In the genomic region with DNA sequence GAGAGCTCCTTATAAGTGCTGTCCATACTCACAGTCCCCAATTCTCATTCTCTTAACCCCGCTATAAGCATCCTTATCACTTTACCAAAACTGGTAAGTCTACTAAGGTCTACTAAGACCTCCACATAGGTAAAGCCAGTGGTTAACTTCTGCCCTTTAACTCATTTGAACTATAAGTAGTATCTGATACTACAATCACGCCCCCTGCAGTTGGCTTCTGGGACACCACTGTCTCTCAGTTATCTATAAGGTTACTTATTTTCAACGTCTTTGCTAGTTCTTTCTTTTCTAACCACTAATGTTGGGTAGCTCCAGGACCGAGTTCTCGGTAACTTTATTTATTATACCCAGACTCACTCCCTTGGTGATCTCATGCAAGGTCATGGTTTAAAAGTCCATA, we compare ENCODE assay signal across 9 cellular contexts.
DNase-seq lines count a peak whose midpoint lies in the region; ATAC-seq and TF ChIP-seq lines count a peak whose summit lies in the region.
"Had no signal": no experiment of that assay in that cellular context is flagged by ENCODE, and none has a peak within 500 bp of the region (broad histone marks: within the 10 kb centered on the region; RNA-seq: fewer than 3 reads in every experiment).

No MANE protein-coding gene starts in this region.

- WGBS in neuronal stem cell (ENCODE audit: extremely low coverage in 2 of 2, insufficient read length in 2 of 2, insufficient replicate concordance in 1 of 2), 2 donors, result no CpG with 5 or more reads among the region's 5 CpGs

- H3K9me2 ChIP-seq in DOHH2 (replicated peaks; ENCODE audit: control insufficient read depth, low read length), result no peaks in the 10 kb centered on the region

- H3K4me1 ChIP-seq in DOHH2 (ENCODE audit: control insufficient read depth, low read length) (no peaks in the 10 kb centered on the region), neuronal stem cell (ENCODE audit: control insufficient read depth in 2 of 2, insufficient read depth in 1 of 2, low read depth in 1 of 2, low read length in 2 of 2) (no peaks in the 10 kb centered on the region)

- no peak overlapping the region for H4K91ac ChIP-seq in neuronal stem cell (ENCODE audit: low read depth, low read length, poor library complexity)

- H3K79me2 ChIP-seq in DOHH2 (ENCODE audit: control insufficient read depth, low read length), result no peaks in the 10 kb centered on the region

- no peak overlapping the region for H2AK5ac ChIP-seq in neuronal stem cell (ENCODE audit: low read depth, low read length)

- H4K20me1 ChIP-seq in DOHH2 (ENCODE audit: control insufficient read depth, insufficient read depth, low read depth, low read length), result no peaks in the 10 kb centered on the region

- H3K14ac ChIP-seq in neuronal stem cell (ENCODE audit: low read length), result no peak overlapping the region

- H3K9ac ChIP-seq in neuronal stem cell (ENCODE audit: low read depth, low read length, poor library complexity), result no peak overlapping the region

- no peak overlapping the region for H3K4ac ChIP-seq in neuronal stem cell (ENCODE audit: low read length)

- H2BK12ac ChIP-seq in neuronal stem cell (ENCODE audit: low read length), result no peak overlapping the region

- no peak overlapping the region for H3K4me2 ChIP-seq in DOHH2 (ENCODE audit: low read length)
- H3K4me2 ChIP-seq in neuronal stem cell (ENCODE audit: insufficient read depth, low read length, poor library complexity, severe bottlenecking), result no peak overlapping the region

- no peaks in the 10 kb centered on the region for H3K9me3 ChIP-seq in DOHH2 (ENCODE audit: control insufficient read depth, insufficient read depth, low read length)
- no peaks in the 10 kb centered on the region for H3K9me3 ChIP-seq in neuronal stem cell (replicated peaks in 1 of 2; ENCODE audit: control insufficient read depth in 2 of 2, insufficient read depth in 1 of 2, low read depth in 1 of 2, low read length in 2 of 2)
- H3K9me3 ChIP-seq: thoracic aorta had no signal

- no peak overlapping the region for H2BK120ac ChIP-seq in neuronal stem cell (ENCODE audit: low read depth, low read length)

- H2AFZ ChIP-seq in neuronal stem cell (ENCODE audit: low read length), result no peak overlapping the region

- H3K79me1 ChIP-seq in neuronal stem cell (ENCODE audit: low read depth, low read length), result no peaks in the 10 kb centered on the region

- ATAC-seq in GM21367 (IDR thresholded peaks at IDR 0.05; ENCODE audit: unreplicated experiment), result no peak

- no peak overlapping the region for H4K8ac ChIP-seq in neuronal stem cell (ENCODE audit: low read depth, low read length)

- no peak overlapping the region for H3K27ac ChIP-seq in DOHH2 (ENCODE audit: low read depth, low read length)
- H3K27ac ChIP-seq in neuronal stem cell (replicated peaks; ENCODE audit: low read length), result no peak overlapping the region
- H3K27ac ChIP-seq: thoracic aorta had no signal

- H2BK15ac ChIP-seq in neuronal stem cell (ENCODE audit: low read length), result no peak overlapping the region

- peak; percentile 44 for TF ChIP-seq CTCF in DOHH2 (IDR thresholded peaks at IDR 0.05; ENCODE audit: low read depth, low read length, poor library complexity, severe bottlenecking)

- H3K27me3 ChIP-seq in DOHH2 (ENCODE audit: control insufficient read depth, low read length), result no peaks in the 10 kb centered on the region
- H3K27me3 ChIP-seq in neuronal stem cell (ENCODE audit: control insufficient read depth in 3 of 3, insufficient read depth in 3 of 3, low read depth in 1 of 3, low read length in 3 of 3), result no peaks in the 10 kb centered on the region

- no peak overlapping the region for H3K18ac ChIP-seq in neuronal stem cell (ENCODE audit: low read length)

- H3K23ac ChIP-seq in neuronal stem cell (ENCODE audit: low read depth, low read length, poor library complexity), result no peak overlapping the region

- no peaks in the 10 kb centered on the region for H3F3A ChIP-seq in DOHH2 (ENCODE audit: control insufficient read depth, insufficient read depth)

- H2BK5ac ChIP-seq in neuronal stem cell (ENCODE audit: low read length), result no peak overlapping the region

- no peaks in the 10 kb centered on the region for H3K36me3 ChIP-seq in DOHH2 (ENCODE audit: control insufficient read depth, low read length)
- H3K36me3 ChIP-seq in neuronal stem cell (replicated peaks in 1 of 2; ENCODE audit: control insufficient read depth in 2 of 2, insufficient read depth in 2 of 2, low read length in 2 of 2), result no peaks in the 10 kb centered on the region
- H3K36me3 ChIP-seq: thoracic aorta had no signal

- no peak overlapping the region for H3K4me3 ChIP-seq in DOHH2 (ENCODE audit: low read length)
- H3K4me3 ChIP-seq in neuronal stem cell (ENCODE audit: low read length in 2 of 2), result no peak overlapping the region
- H3K4me3 ChIP-seq: thoracic aorta had no signal

- peak; percentile 39 for DNase-seq in HT-29 (ENCODE audit: low spot score)
- peak; percentile 28 to 29 for DNase-seq in activated CD4-positive, alpha-beta T cell treated with anti-CD3 and anti-CD28 coated beads, Interleukin-2, amount 50 U/mL, for 4 hours
- peak; percentile 40 for DNase-seq in iPS-NIHi7 (ENCODE audit: extremely low spot score)
- DNase-seq in NCI-H2227 (lab: John Stamatoyannopoulos, UW; ENCODE audit: unreplicated experiment), result no peak
- DNase-seq in AG20443 (ENCODE audit: low spot score), result no peak
- DNase-seq in neuronal stem cell (ENCODE audit: low spot score), result no peak

Comparison
In these comparisons a context has a peak if more than half of its experiments do, and no peak if none do; other contexts are left out.
1. DNase-seq: peak in HT-29 (single experiment), activated CD4-positive, alpha-beta T cell treated with anti-CD3 and anti-CD28 coated beads, Interleukin-2, amount 50 U/mL, for 4 hours (2 of 2) and iPS-NIHi7 (single experiment); none in NCI-H2227 (single experiment), AG20443 (single experiment) and neuronal stem cell (single experiment).